Comparison of ENCODE assay signal across 28 cellular contexts in the genomic region with DNA sequence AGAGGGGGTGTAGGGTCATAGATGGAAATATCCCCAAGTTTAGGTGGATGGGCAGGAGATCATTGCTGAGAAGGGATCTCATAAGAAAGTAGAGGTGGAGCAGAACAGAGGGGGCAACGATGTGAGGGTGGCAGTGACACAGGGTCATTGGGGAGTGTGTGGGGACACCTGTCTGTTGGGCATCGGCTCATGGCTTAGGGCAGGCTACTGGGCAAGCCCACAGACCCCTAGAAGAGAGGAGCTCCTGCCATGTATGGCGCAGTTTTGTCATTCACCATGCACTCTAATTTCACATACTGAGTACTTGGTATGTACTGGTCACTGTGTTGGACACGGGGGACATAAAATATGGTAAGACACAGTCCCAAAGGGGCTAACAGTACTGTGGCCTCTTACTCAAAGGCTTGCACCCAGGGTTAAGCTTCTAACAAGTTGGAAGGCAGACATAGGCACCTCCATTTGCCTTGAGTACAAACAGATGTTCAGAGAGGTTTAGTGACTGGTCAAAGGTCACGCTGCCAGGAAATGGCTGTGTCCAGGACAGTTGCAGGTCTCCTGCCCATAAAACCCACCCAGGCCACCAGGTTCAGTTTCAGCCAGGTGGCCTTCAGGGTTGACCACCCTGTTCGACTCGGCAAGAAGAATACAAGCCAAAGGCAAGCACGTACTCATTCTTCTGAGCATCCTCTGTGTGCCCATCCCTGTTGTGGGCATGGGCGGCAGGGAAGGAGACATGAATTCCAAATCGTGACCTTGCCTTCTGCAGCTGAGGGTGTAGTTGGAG.
"Had no signal": no experiment of that assay in that cellular context is flagged by ENCODE, and none has a peak within 500 bp of the region (broad histone marks: within the 10 kb centered on the region; RNA-seq: fewer than 3 reads in every experiment).

No MANE protein-coding gene starts in this region.

- H3K4me3 Mint-ChIP-seq: activated CD4-positive, alpha-beta T cell treated with anti-CD3 and anti-CD28 coated beads, Interleukin-2, amount 10 ng/mL, durations not matched to agents 24 days and 14 days; activated CD8-positive, alpha-beta T cell treated with anti-CD3 and anti-CD28 coated beads for 36 hours; activated naive CD8-positive, alpha-beta T cell treated with anti-CD3 and anti-CD28 coated beads for 36 hours; activated T-cell treated with anti-CD3 and anti-CD28 coated beads, Interleukin-2, amount 50 U/mL, for 72 hours; activated T-helper 17 cell treated with anti-CD3 and anti-CD28 coated beads, Interleukin-2, amount 50 U/mL, for 72 hours; T-helper 1 cell treated with Interleukin-12 subunit alpha and Interleukin-12 subunit beta and Interleukin-4 antibody, amounts not matched to agents 30 μg/mL and 1 μg/mL, for 36 hours; T-helper 2 cell treated with Interferon-gamma antibody and Interleukin-4, amounts not matched to agents 5 μg/mL and 100 μg/mL, for 36 hours had no signal

- H3K4me2 ChIP-seq: SK-N-SH had no signal

- H3K27ac Mint-ChIP-seq: activated CD4-positive, alpha-beta T cell treated with anti-CD3 and anti-CD28 coated beads, Interleukin-2, amount 10 ng/mL, durations not matched to agents 24 days and 14 days; activated CD8-positive, alpha-beta T cell treated with anti-CD3 and anti-CD28 coated beads for 36 hours; activated naive CD8-positive, alpha-beta T cell treated with anti-CD3 and anti-CD28 coated beads for 36 hours; activated T-cell treated with anti-CD3 and anti-CD28 coated beads, Interleukin-2, amount 50 U/mL, for 72 hours; activated T-helper 17 cell treated with anti-CD3 and anti-CD28 coated beads, Interleukin-2, amount 50 U/mL, for 72 hours; T-helper 1 cell treated with Interleukin-12 subunit alpha and Interleukin-12 subunit beta and Interleukin-4 antibody, amounts not matched to agents 30 μg/mL and 1 μg/mL, for 36 hours; T-helper 2 cell treated with Interferon-gamma antibody and Interleukin-4, amounts not matched to agents 5 μg/mL and 100 μg/mL, for 36 hours had no signal

- H3K9me3 ChIP-seq: MG63, SJSA1, SK-N-SH had no signal

- H3K36me3 ChIP-seq: cardiac muscle cell, MG63, SJSA1 had no signal

- H3K36me3 Mint-ChIP-seq: activated naive CD8-positive, alpha-beta T cell treated with anti-CD3 and anti-CD28 coated beads for 36 hours had no signal

- DNase-seq: activated CD4-positive, alpha-beta T cell treated with anti-CD3 and anti-CD28 coated beads, Interleukin-2, amount 10 ng/mL, durations not matched to agents 24 days and 14 days; activated CD4-positive, alpha-beta T cell treated with anti-CD3 and anti-CD28 coated beads, Interleukin-2, amount 50 U/mL, for 4 hours; activated CD8-positive, alpha-beta T cell treated with anti-CD3 and anti-CD28 coated beads for 36 hours; activated effector memory CD4-positive, alpha-beta T cell treated with anti-CD3 and anti-CD28 coated beads, Interleukin-2, amount 50 U/mL, for 16 hours; activated naive CD4-positive, alpha-beta T cell; activated naive CD4-positive, alpha-beta T cell treated with anti-CD3 and anti-CD28 coated beads, Interleukin-2, amount 50 U/mL, for 16 hours; activated naive CD8-positive, alpha-beta T cell treated with anti-CD3 and anti-CD28 coated beads for 36 hours; activated T-cell treated with anti-CD3 and anti-CD28 coated beads, Interleukin-2, amount 50 U/mL, for 1 hour; activated T-cell treated with anti-CD3 and anti-CD28 coated beads, Interleukin-2, amount 50 U/mL, for 72 hours; amniotic stem cell; Kasumi-1; MG63; NCI-H1048; NCI-H1105 treated with DMSO at 0.1 percent for 48 hours; NCI-H1436; NCI-H1694; NCI-H1930; NCI-H2081 treated with DMSO at 0.1 percent for 48 hours; NCI-H226; NCI-H524 treated with DMSO at 0.1 percent for 48 hours; SHP77 treated with DMSO at 0.1 percent for 48 hours; SK-N-SH had no signal

- ATAC-seq: activated CD8-positive, alpha-beta T cell treated with anti-CD3 and anti-CD28 coated beads for 36 hours; activated T-cell treated with anti-CD3 and anti-CD28 coated beads, Interleukin-2, amount 50 U/mL, for 72 hours; activated T-helper 17 cell treated with anti-CD3 and anti-CD28 coated beads, Interleukin-2, amount 50 U/mL, for 72 hours; Panc1 had no signal

- H3K27me3 Mint-ChIP-seq: activated CD4-positive, alpha-beta T cell treated with anti-CD3 and anti-CD28 coated beads, Interleukin-2, amount 10 ng/mL, durations not matched to agents 24 days and 14 days; activated CD8-positive, alpha-beta T cell treated with anti-CD3 and anti-CD28 coated beads for 36 hours; activated naive CD8-positive, alpha-beta T cell treated with anti-CD3 and anti-CD28 coated beads for 36 hours; activated T-helper 17 cell treated with anti-CD3 and anti-CD28 coated beads, Interleukin-2, amount 50 U/mL, for 72 hours had no signal

- H3K27me3 ChIP-seq: cardiac muscle cell, MG63, SJSA1 had no signal

- H3K9ac ChIP-seq: SK-N-SH had no signal

- H3K27ac ChIP-seq: cardiac muscle cell, SJSA1 had no signal

- H3K4me1 Mint-ChIP-seq: activated CD4-positive, alpha-beta T cell treated with anti-CD3 and anti-CD28 coated beads, Interleukin-2, amount 10 ng/mL, durations not matched to agents 24 days and 14 days; activated naive CD8-positive, alpha-beta T cell treated with anti-CD3 and anti-CD28 coated beads for 36 hours; activated T-helper 17 cell treated with anti-CD3 and anti-CD28 coated beads, Interleukin-2, amount 50 U/mL, for 72 hours had no signal

- H3K9me2 ChIP-seq: SK-N-SH had no signal

- H3K4me3 ChIP-seq: cardiac muscle cell, MG63, SJSA1 had no signal

- H3K4me1 ChIP-seq: SJSA1 had no signal
